In genomic region chr1:31144442-31144841, GRCh38 we compare ENCODE assay signal across 1 cellular context.
TF ChIP-seq lines count a peak whose summit lies in the region.

No MANE protein-coding gene starts in this region.

TF ChIP-seq in GM23338, 12 proteins besides CTCF, POLR2A, EP300 and RAD21 (continued from another document):
- TF ChIP-seq ZNF462 (CRISPR knock-in tag; IDR thresholded peaks at IDR 0.05), result no peak
- TF ChIP-seq CREB1 (CRISPR knock-in tag; IDR thresholded peaks at IDR 0.05; ENCODE audit: low read depth), result no peak
- TF ChIP-seq, protein P1, sequence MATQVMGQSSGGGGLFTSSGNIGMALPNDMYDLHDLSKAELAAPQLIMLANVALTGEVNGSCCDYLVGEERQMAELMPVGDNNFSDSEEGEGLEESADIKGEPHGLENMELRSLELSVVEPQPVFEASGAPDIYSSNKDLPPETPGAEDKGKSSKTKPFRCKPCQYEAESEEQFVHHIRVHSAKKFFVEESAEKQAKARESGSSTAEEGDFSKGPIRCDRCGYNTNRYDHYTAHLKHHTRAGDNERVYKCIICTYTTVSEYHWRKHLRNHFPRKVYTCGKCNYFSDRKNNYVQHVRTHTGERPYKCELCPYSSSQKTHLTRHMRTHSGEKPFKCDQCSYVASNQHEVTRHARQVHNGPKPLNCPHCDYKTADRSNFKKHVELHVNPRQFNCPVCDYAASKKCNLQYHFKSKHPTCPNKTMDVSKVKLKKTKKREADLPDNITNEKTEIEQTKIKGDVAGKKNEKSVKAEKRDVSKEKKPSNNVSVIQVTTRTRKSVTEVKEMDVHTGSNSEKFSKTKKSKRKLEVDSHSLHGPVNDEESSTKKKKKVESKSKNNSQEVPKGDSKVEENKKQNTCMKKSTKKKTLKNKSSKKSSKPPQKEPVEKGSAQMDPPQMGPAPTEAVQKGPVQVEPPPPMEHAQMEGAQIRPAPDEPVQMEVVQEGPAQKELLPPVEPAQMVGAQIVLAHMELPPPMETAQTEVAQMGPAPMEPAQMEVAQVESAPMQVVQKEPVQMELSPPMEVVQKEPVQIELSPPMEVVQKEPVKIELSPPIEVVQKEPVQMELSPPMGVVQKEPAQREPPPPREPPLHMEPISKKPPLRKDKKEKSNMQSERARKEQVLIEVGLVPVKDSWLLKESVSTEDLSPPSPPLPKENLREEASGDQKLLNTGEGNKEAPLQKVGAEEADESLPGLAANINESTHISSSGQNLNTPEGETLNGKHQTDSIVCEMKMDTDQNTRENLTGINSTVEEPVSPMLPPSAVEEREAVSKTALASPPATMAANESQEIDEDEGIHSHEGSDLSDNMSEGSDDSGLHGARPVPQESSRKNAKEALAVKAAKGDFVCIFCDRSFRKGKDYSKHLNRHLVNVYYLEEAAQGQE (IDR thresholded peaks at IDR 0.05; ENCODE audit: unreplicated experiment), result no peak
- no peak for TF ChIP-seq JUNB (IDR thresholded peaks at IDR 0.05; ENCODE audit: unreplicated experiment)
- TF ChIP-seq EZH2phosphoT487 (IDR thresholded peaks at IDR 0.05; ENCODE audit: unreplicated experiment), result no peak
- TF ChIP-seq ZNF114 (CRISPR knock-in tag; IDR thresholded peaks at IDR 0.05), result no peak
